ENCODE assay signal across 22 cellular contexts in the genomic region with DNA sequence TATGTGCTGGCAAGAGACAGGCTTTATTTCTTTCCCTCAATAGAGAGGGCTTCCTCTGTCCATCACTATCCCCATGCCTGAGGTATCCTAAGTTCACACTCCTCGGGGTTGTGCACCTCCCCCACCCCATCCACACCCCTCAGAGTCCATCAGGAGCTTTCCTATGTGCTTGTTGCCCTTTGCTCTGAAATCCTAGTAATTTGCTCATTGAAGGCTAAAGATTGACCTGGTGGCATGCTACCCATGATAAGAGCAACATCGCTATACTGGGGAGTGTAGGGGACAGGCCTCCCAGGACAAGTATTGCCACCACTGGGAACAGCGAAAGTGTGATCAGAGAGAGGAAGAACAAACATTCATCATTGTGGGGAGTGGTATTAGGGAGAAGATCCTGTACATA. TPM values are rescaled to one million over a fixed set of nuclear protein-coding genes. Genes with fewer than 3 reads are reported as not detected.
DNase-seq lines count a peak whose midpoint lies in the region; ATAC-seq and TF ChIP-seq lines count a peak whose summit lies in the region.
"Had no signal": no experiment of that assay in that cellular context is flagged by ENCODE, and none has a peak within 500 bp of the region (broad histone marks: within the 10 kb centered on the region; RNA-seq: fewer than 3 reads in every experiment).

No MANE protein-coding gene starts in this region.

- BruUV-seq in Caco-2 (replicated peaks; lab: Mats Ljungman, UMichigan) = no TSS peak

- H3K27me3 ChIP-seq in Caco-2 (replicated peaks; ENCODE audit: control insufficient read depth, insufficient read depth, low read length) (no peaks in the 10 kb centered on the region), hepatocyte (no peaks in the 10 kb centered on the region)

- peak overlapping the region; percentile 27 for H3K27ac ChIP-seq in hepatocyte

- peaks cover 38% of the 10 kb centered on the region for H3K4me1 Mint-ChIP-seq in Caco-2 (ENCODE audit: low read depth, unreplicated experiment)
- peaks cover 57% of the 10 kb centered on the region for H3K4me1 Mint-ChIP-seq in neural crest cell
- peaks cover 12% of the 10 kb centered on the region for H3K4me1 Mint-ChIP-seq in activated CD8-positive, alpha-beta T cell treated with anti-CD3 and anti-CD28 coated beads, Interleukin-2, amount 10 ng/mL, durations not matched to agents 7 days and 5 days (ENCODE audit: low read depth)

- ATAC-seq in GM19397 (IDR thresholded peaks at IDR 0.05; ENCODE audit: unreplicated experiment) = no peak
- ATAC-seq in activated CD8-positive, alpha-beta T cell treated with anti-CD3 and anti-CD28 coated beads, Interleukin-2, amount 10 ng/mL, durations not matched to agents 7 days and 5 days = no peak
- ATAC-seq: K562 had no signal

- peak overlapping the region; percentile 74 for H3K27ac Mint-ChIP-seq in Caco-2 (ENCODE audit: unreplicated experiment)
- H3K27ac Mint-ChIP-seq in neural crest cell (ENCODE audit: unreplicated experiment) = peak overlapping the region; percentile 12
- H3K27ac Mint-ChIP-seq in activated CD8-positive, alpha-beta T cell treated with anti-CD3 and anti-CD28 coated beads, Interleukin-2, amount 10 ng/mL, durations not matched to agents 7 days and 5 days = no peak overlapping the region

- no peaks in the 10 kb centered on the region for H3K9me3 ChIP-seq in Caco-2
- H3K9me3 ChIP-seq in hepatocyte (ENCODE audit: low read depth) = no peaks in the 10 kb centered on the region
- H3K9me3 ChIP-seq: SK-N-SH had no signal

- H3K79me2 ChIP-seq in hepatocyte = peaks cover 6% of the 10 kb centered on the region

- POLR2A ChIA-PET in Caco-2 (lab: Charles Lee) = no interaction called here
- POLR2A ChIA-PET in activated CD8-positive, alpha-beta T cell treated with anti-CD3 and anti-CD28 coated beads, Interleukin-2, amount 10 ng/mL, durations not matched to agents 7 days and 5 days (lab: Charles Lee) = no interaction called here

- H3K36me3 ChIP-seq in Caco-2 (ENCODE audit: control insufficient read depth, insufficient read depth, low read length) (no peaks in the 10 kb centered on the region), hepatocyte (replicated peaks; ENCODE audit: insufficient read depth, low read depth) (no peaks in the 10 kb centered on the region)

- H3K36me3 Mint-ChIP-seq in Caco-2 (ENCODE audit: insufficient read depth, unreplicated experiment) = peaks cover 12% of the 10 kb centered on the region
- peaks cover 7% of the 10 kb centered on the region for H3K36me3 Mint-ChIP-seq in neural crest cell (ENCODE audit: low read depth)
- H3K36me3 Mint-ChIP-seq in activated CD8-positive, alpha-beta T cell treated with anti-CD3 and anti-CD28 coated beads, Interleukin-2, amount 10 ng/mL, durations not matched to agents 7 days and 5 days (ENCODE audit: low read depth) = no peaks in the 10 kb centered on the region

- DNase-seq in Caco-2 = peak; percentile 31 to 75
- peak; percentile 4 for DNase-seq in HuH-7.5 (ENCODE audit: low spot score)
- DNase-seq in hepatocyte (ENCODE audit: low spot score) = peak; percentile 28
- DNase-seq in neural crest cell (ENCODE audit: low read depth, low spot score) = no peak
- no peak for DNase-seq in effector CD8-positive, alpha-beta T cell (lab: John Stamatoyannopoulos, UW)
- DNase-seq in activated CD8-positive, alpha-beta memory T cell treated with anti-CD3 and anti-CD28 coated beads, Interleukin-2, amount 50 U/mL, for 4 hours = no peak
- DNase-seq in activated CD8-positive, alpha-beta T cell treated with anti-CD3 and anti-CD28 coated beads, Interleukin-2, amount 10 ng/mL, durations not matched to agents 7 days and 5 days = no peak
- DNase-seq: 8988T, GOT3, NCI-H1105 treated with DMSO at 0.1 percent for 48 hours, NCI-H1694 treated with DMSO at 0.1 percent for 48 hours, NCI-H510A treated with DMSO at 0.1 percent for 48 hours, NCI-H774, OCI-M1, SHP77 treated with DMSO at 0.1 percent for 48 hours, SK-N-SH had no signal

- no peaks in the 10 kb centered on the region for H4K20me1 ChIP-seq in hepatocyte (ENCODE audit: insufficient read depth, poor library complexity, severe bottlenecking)

- H3K27me3 Mint-ChIP-seq in Caco-2 (ENCODE audit: insufficient read depth, unreplicated experiment) (no peaks in the 10 kb centered on the region), neural crest cell (ENCODE audit: low read depth) (no peaks in the 10 kb centered on the region)
- peaks cover 21% of the 10 kb centered on the region for H3K27me3 Mint-ChIP-seq in activated CD8-positive, alpha-beta T cell treated with anti-CD3 and anti-CD28 coated beads, Interleukin-2, amount 10 ng/mL, durations not matched to agents 7 days and 5 days (ENCODE audit: low read depth)

- H3K4me1 ChIP-seq in Caco-2 (peaks cover 59% of the 10 kb centered on the region), hepatocyte (ENCODE audit: insufficient read depth) (peaks cover 31% of the 10 kb centered on the region)

- H3K4me3 Mint-ChIP-seq in Caco-2 (ENCODE audit: unreplicated experiment) (peak overlapping the region; percentile 61), neural crest cell (no peak overlapping the region)
- H3K4me3 Mint-ChIP-seq in activated CD8-positive, alpha-beta T cell treated with anti-CD3 and anti-CD28 coated beads, Interleukin-2, amount 10 ng/mL, durations not matched to agents 7 days and 5 days = no peak overlapping the region
- H3K4me3 Mint-ChIP-seq: CD14-positive monocyte had no signal

- H3K9me2 ChIP-seq in hepatocyte (replicated peaks; ENCODE audit: insufficient read depth) = no peaks in the 10 kb centered on the region
- H3K9me2 ChIP-seq: SK-N-SH had no signal

- intact Hi-C loops in Caco-2 (cut with micrococcal nuclease; ENCODE audit: unreplicated experiment) = loop anchor here (2.0 kb wide), 1 partner anchor 61 kb away; no protein-coding TSS in a partner anchor

- H2AFZ ChIP-seq in hepatocyte = no peak overlapping the region

- WGBS in hepatocyte (ENCODE audit: low lambda C conversion rate, missing lambda C conversion rate) = 54% methylated on average over 3 of the region's 3 CpGs

- H3K4me2 ChIP-seq in hepatocyte = peak overlapping the region; percentile 41
- H3K4me2 ChIP-seq: SK-N-SH had no signal

- TF ChIP-seq CTCF in Caco-2 (IDR thresholded peaks at IDR 0.05; ENCODE audit: insufficient read depth in 1 of 2, low read depth in 1 of 2, low read length in 1 of 2, severe bottlenecking in 1 of 2, unreplicated experiment in 1 of 2) = no peak
- no peak for TF ChIP-seq CTCF in hepatocyte (IDR thresholded peaks at IDR 0.05; ENCODE audit: poor library complexity)
- TF ChIP-seq CTCF in neural crest cell (conservative IDR thresholded peaks at IDR 0.05) = no peak

- H3K4me3 ChIP-seq in Caco-2 (ENCODE audit: low read depth, low read length) (no peak overlapping the region), hepatocyte (no peak overlapping the region)
- H3K4me3 ChIP-seq: K562 had no signal

- CTCF ChIA-PET in Caco-2 (lab: Charles Lee) = interaction anchor here (1.5 kb wide), 1 partner anchor 223 kb away, joined by 4 read pairs; no protein-coding TSS in a partner anchor
- CTCF ChIA-PET in activated CD8-positive, alpha-beta T cell treated with anti-CD3 and anti-CD28 coated beads, Interleukin-2, amount 10 ng/mL, durations not matched to agents 7 days and 5 days (lab: Charles Lee) = interaction anchor here (1.6 kb wide), 1 partner anchor 75 kb away, joined by 3 read pairs; no protein-coding TSS in a partner anchor

- no peaks in the 10 kb centered on the region for H3K9me3 Mint-ChIP-seq in Caco-2 (ENCODE audit: unreplicated experiment)
- H3K9me3 Mint-ChIP-seq in neural crest cell = no peaks in the 10 kb centered on the region
- H3K9me3 Mint-ChIP-seq in activated CD8-positive, alpha-beta T cell treated with anti-CD3 and anti-CD28 coated beads, Interleukin-2, amount 10 ng/mL, durations not matched to agents 7 days and 5 days (ENCODE audit: insufficient read depth) = no peaks in the 10 kb centered on the region

RNA-seq across cellular contexts. Expression of a gene that starts 37.0 kb away (rescaled TPM):
- 22.4 and 28.5 TPM in 2 replicates for total RNA-seq in Caco-2 (2022)
- total RNA-seq in hepatocyte = 10.3 and 14.1 TPM in 2 replicates
- polyA plus RNA-seq in hepatocyte = 3.2 and 4.9 TPM in 2 replicates
- total RNA-seq in neural crest cell = 40.0 and 43.4 TPM in 2 replicates
- total RNA-seq in activated CD8-positive, alpha-beta T cell treated with anti-CD3 and anti-CD28 coated beads, Interleukin-2, amount 10 ng/mL, durations not matched to agents 7 days and 5 days = 1 to 10 TPM; 1.0 to 1.3 TPM

RNA-seq across cellular contexts. Expression of a gene that starts 55.7 kb away (rescaled TPM):
- 102 and 139 TPM in 2 replicates for total RNA-seq in Caco-2 (2022)
- 2,638 and 3,184 TPM in 2 replicates for total RNA-seq in hepatocyte
- polyA plus RNA-seq in hepatocyte = 3,342 and 4,943 TPM in 2 replicates
- total RNA-seq in neural crest cell = not detected in 2 replicates
- not detected for total RNA-seq in activated CD8-positive, alpha-beta T cell treated with anti-CD3 and anti-CD28 coated beads, Interleukin-2, amount 10 ng/mL, durations not matched to agents 7 days and 5 days
- total RNA-seq: HT1080, RPMI7951 had no signal
- polyA plus RNA-seq: AG04450, CD14-positive monocyte, SK-N-SH had no signal

Comparison
In these comparisons a context has a peak if more than half of its experiments do, and no peak if none do; other contexts are left out.
1. DNase-seq: peak in Caco-2 (2 of 2), HuH-7.5 (single experiment) and hepatocyte (single experiment); none in neural crest cell (single experiment), effector CD8-positive, alpha-beta T cell (single experiment), activated CD8-positive, alpha-beta memory T cell treated with anti-CD3 and anti-CD28 coated beads, Interleukin-2, amount 50 U/mL, for 4 hours (single experiment) and activated CD8-positive, alpha-beta T cell treated with anti-CD3 and anti-CD28 coated beads, Interleukin-2, amount 10 ng/mL, durations not matched to agents 7 days and 5 days (single experiment).
2. RNA of a gene that starts 55.7 kb away (total RNA-seq): 2,638 to 3,184 TPM in hepatocyte and 102 to 139 TPM in Caco-2; not detected in neural crest cell and not detected in activated CD8-positive, alpha-beta T cell treated with anti-CD3 and anti-CD28 coated beads, Interleukin-2, amount 10 ng/mL, durations not matched to agents 7 days and 5 days; every median in the first group is over 10 times any median in the second.